Comparison of ENCODE assay signal across 29 cellular contexts in the genomic region with DNA sequence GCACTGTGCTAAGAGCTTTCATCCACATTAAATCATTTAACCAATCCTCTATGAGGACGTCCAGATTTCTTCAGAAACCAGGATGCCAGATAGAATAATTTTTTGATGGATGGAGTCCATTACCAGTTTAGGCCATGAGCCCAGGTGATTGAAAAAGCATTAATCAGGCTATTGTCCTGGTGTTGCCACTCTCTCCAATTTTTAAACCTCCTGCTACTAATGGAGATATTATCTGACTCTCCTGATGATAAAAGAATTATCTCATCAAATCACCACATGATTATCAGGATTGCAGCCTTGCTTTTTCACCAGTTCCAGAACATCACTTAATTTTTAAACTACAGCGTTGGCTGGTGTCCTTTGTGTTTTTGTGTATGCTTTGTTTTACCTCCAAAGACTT.
"Had no signal": no experiment of that assay in that cellular context is flagged by ENCODE, and none has a peak within 500 bp of the region (broad histone marks: within the 10 kb centered on the region; RNA-seq: fewer than 3 reads in every experiment).

No MANE protein-coding gene starts in this region.

- H3K4me1 ChIP-seq: left lung, neural progenitor cell, right atrium auricular region, tibial nerve, uterus had no signal

- H3K27ac Mint-ChIP-seq: immature natural killer cell; mesothelial cell of epicardium; naive B cell; natural killer cell; nephron progenitor cell; neural progenitor cell; stimulated activated memory B cell treated with anti-CD40 and anti-IgM and Interleukin-4, amounts not matched to agents 10 μg/mL and 1 μg/mL and 100 μg/mL, for 72 hours; stimulated activated naive CD8-positive, alpha-beta T cell treated with anti-CD3 and anti-CD28 coated beads, Interleukin-15, amount 100 ng/mL, for 72 hours; type B pancreatic cell had no signal

- H3K9me3 ChIP-seq: left lung, neutrophil, psoas muscle, right atrium auricular region, right lobe of liver, tibial nerve, uterus had no signal

- H3K4me3 ChIP-seq: left lung, lung, neural progenitor cell, psoas muscle, right atrium auricular region, right lobe of liver, smooth muscle cell, tibial nerve, uterus had no signal

- H3K9ac ChIP-seq: neural progenitor cell, parathyroid adenoma had no signal

- H3K4me3 Mint-ChIP-seq: immature natural killer cell; mesothelial cell of epicardium; naive B cell; natural killer cell; nephron progenitor cell; neural progenitor cell; stimulated activated memory B cell treated with anti-CD40 and anti-IgM and Interleukin-4, amounts not matched to agents 10 μg/mL and 1 μg/mL and 100 μg/mL, for 72 hours; stimulated activated naive CD8-positive, alpha-beta T cell treated with anti-CD3 and anti-CD28 coated beads, Interleukin-15, amount 100 ng/mL, for 72 hours; type B pancreatic cell had no signal

- H3K36me3 Mint-ChIP-seq: immature natural killer cell; natural killer cell; neural progenitor cell; stimulated activated memory B cell treated with anti-CD40 and anti-IgM and Interleukin-4, amounts not matched to agents 10 μg/mL and 1 μg/mL and 100 μg/mL, for 72 hours had no signal

- H3K27me3 ChIP-seq: left lung, neural progenitor cell, neutrophil, right atrium auricular region, right lobe of liver, tibial nerve, uterus had no signal

- H3K36me3 ChIP-seq: left lung, neural progenitor cell, neutrophil, right atrium auricular region, right lobe of liver, tibial nerve, uterus had no signal

- DNase-seq: immature natural killer cell; kidney; left colon; left lung; mesendoderm; naive B cell; natural killer cell; nephron progenitor cell; occipital lobe; psoas muscle; right lobe of liver; stimulated activated CD4-positive, alpha-beta T cell treated with anti-CD3 and anti-CD28 coated beads, Interleukin-1b, Interleukin-23, amount 100 ng/mL, for 48 hours; stimulated activated CD4-positive, alpha-beta T cell treated with anti-CD3 and anti-CD28 coated beads, Interleukin-2, amount 100 ng/mL, for 48 hours; stimulated activated CD4-positive, alpha-beta T cell treated with anti-CD3 and anti-CD28 coated beads, Interleukin-4, amount 100 ng/mL, for 4 hours; stimulated activated CD8-positive, alpha-beta memory T cell treated with anti-CD3 and anti-CD28 coated beads, Interleukin-4, amount 100 ng/mL, for 48 hours; stimulated activated naive CD4-positive, alpha-beta T cell treated with Interleukin-2 at 50 U/mL for 16 hours; stimulated activated naive CD8-positive, alpha-beta T cell treated with anti-CD3 and anti-CD28 coated beads, Interleukin-15, amount 100 ng/mL, for 72 hours; substantia nigra; uterus had no signal

- H2AFZ ChIP-seq: neural progenitor cell, parathyroid adenoma had no signal

- H3K4me2 ChIP-seq: neural progenitor cell, smooth muscle cell had no signal

- H3K27ac ChIP-seq: left lung, neural progenitor cell, neutrophil, parathyroid adenoma, psoas muscle, right atrium auricular region, right lobe of liver, tibial nerve, uterus had no signal

- H3K79me2 ChIP-seq: parathyroid adenoma had no signal

- ATAC-seq: left colon; left lung; natural killer cell; psoas muscle; right lobe of liver; stimulated activated memory B cell treated with anti-CD40 and anti-IgM and Interleukin-4, amounts not matched to agents 10 μg/mL and 1 μg/mL and 100 μg/mL, for 72 hours; stimulated activated naive CD8-positive, alpha-beta T cell treated with anti-CD3 and anti-CD28 coated beads, Interleukin-15, amount 100 ng/mL, for 72 hours had no signal

- H3K4me1 Mint-ChIP-seq: immature natural killer cell; mesothelial cell of epicardium; naive B cell; natural killer cell; nephron progenitor cell; neural progenitor cell; stimulated activated naive CD8-positive, alpha-beta T cell treated with anti-CD3 and anti-CD28 coated beads, Interleukin-15, amount 100 ng/mL, for 72 hours had no signal
